8 cellular contexts compared by ENCODE assay signal in the genomic region with DNA sequence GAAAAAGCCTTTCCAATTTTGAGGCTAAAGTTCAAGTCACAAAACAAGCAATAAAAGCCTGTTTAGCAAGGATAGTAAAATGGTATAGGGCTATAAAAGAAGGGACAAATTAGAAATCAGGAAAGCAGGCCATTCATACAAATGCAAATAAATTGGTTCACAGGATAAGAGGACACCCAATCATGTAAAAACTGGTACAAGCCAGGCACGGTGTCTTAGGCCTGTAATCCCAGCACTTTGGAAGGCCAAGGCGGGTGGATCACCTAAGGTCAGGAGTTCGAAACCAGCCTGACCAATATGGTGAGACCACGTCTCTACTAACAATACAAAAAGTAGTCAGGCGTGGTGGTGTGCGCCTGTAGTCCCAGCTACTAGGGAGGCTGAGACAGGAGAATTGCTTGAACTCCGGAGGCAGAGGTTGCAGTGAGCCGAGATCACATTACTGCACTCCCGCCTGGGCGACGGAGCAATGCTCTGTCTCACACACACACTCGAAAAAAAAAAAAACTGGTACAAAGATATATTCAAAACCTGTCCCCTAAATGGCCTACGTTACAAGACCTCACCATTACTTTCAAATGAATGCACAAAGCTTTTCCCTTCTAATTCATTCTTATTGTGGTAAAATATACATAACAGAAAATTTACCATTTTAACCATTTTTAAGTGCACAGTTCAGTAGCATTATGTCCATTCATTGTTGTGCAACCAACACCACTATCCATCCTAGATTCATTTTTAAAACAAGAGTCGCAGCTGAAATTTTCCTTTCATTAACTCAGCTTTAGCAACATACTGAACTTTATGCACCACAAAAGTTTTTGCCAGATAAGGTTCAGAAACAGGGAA. TPM values are rescaled to one million over a fixed set of nuclear protein-coding genes. Genes with fewer than 3 reads are reported as not detected.
DNase-seq lines count a peak whose midpoint lies in the region; ATAC-seq and TF ChIP-seq lines count a peak whose summit lies in the region.

No MANE protein-coding gene starts in this region.

- DNase-seq in activated T-cell treated with anti-CD3 and anti-CD28 coated beads, Interleukin-2, amount 50 U/mL, for 72 hours: no peak
- DNase-seq in activated T-cell treated with anti-CD3 and anti-CD28 coated beads, Interleukin-2, amount 50 U/mL, for 48 hours: no peak
- DNase-seq in astrocyte of the cerebellum (ENCODE audit: low read depth): no peak
- DNase-seq in lower leg skin (ENCODE audit: low spot score in 2 of 2): no peak
- no peak for DNase-seq in tibial nerve (ENCODE audit: low spot score in 2 of 2)
- no peak for DNase-seq in GM19238 (ENCODE audit: insufficient read length, low spot score)

- H3K9me3 Mint-ChIP-seq in activated T-cell treated with anti-CD3 and anti-CD28 coated beads, Interleukin-2, amount 50 U/mL, for 72 hours: no peaks in the 10 kb centered on the region

- no peaks in the 10 kb centered on the region for H3K27me3 Mint-ChIP-seq in activated T-cell treated with anti-CD3 and anti-CD28 coated beads, Interleukin-2, amount 50 U/mL, for 72 hours (ENCODE audit: low read depth)

- no peak for TF ChIP-seq POLR2A in lower leg skin (IDR thresholded peaks at IDR 0.05)
- TF ChIP-seq POLR2A in tibial nerve (IDR thresholded peaks at IDR 0.05): no peak

- peak overlapping the region; percentile 90 for H3K27ac Mint-ChIP-seq in activated T-cell treated with anti-CD3 and anti-CD28 coated beads, Interleukin-2, amount 50 U/mL, for 72 hours

- H3K27me3 ChIP-seq in tibial nerve: no peaks in the 10 kb centered on the region

- peaks cover 5 to 10% of the 10 kb centered on the region in 2 donors for H3K36me3 Mint-ChIP-seq in activated T-cell treated with anti-CD3 and anti-CD28 coated beads, Interleukin-2, amount 50 U/mL, for 72 hours (ENCODE audit: insufficient read depth in 2 of 2)

- peaks cover 28% of the 10 kb centered on the region for H3K4me1 Mint-ChIP-seq in activated T-cell treated with anti-CD3 and anti-CD28 coated beads, Interleukin-2, amount 50 U/mL, for 72 hours (ENCODE audit: low read depth)

- intact Hi-C loops in lower leg skin (cut with DNase I; ENCODE audit: low total_unique reads): no loop called here

- TF ChIP-seq EP300 in tibial nerve (IDR thresholded peaks at IDR 0.05): no peak

- H3K36me3 ChIP-seq in tibial nerve: no peaks in the 10 kb centered on the region

- H3K4me3 Mint-ChIP-seq in activated T-cell treated with anti-CD3 and anti-CD28 coated beads, Interleukin-2, amount 50 U/mL, for 72 hours: peak overlapping the region; percentile 93 to 98

- 87 to 88% methylated on average over 14 of the region's 14 CpGs for WGBS in lower leg skin, 2 donors
- 81 to 84% methylated on average over 14 of the region's 14 CpGs for WGBS in tibial nerve, 2 donors

- H3K4me1 ChIP-seq in tibial nerve: peaks cover 0 to 28% (median 8%) of the 10 kb centered on the region in 4 donors

- H3K27ac ChIP-seq in tibial nerve: peak overlapping the region; percentile 66 to 94 (median 90)

- no peaks in the 10 kb centered on the region for H3K9me3 ChIP-seq in tibial nerve

- in situ Hi-C loops in astrocyte of the cerebellum (cut with HindIII; ENCODE audit: low sequenced_read_pairs): no loop called here

- TF ChIP-seq CTCF in astrocyte of the cerebellum (IDR thresholded peaks at IDR 0.05; ENCODE audit: low read depth, low read length, missing control alignments): no peak
- TF ChIP-seq CTCF in lower leg skin (IDR thresholded peaks at IDR 0.05): no peak
- TF ChIP-seq CTCF in tibial nerve (IDR thresholded peaks at IDR 0.05): no peak

- peak overlapping the region; percentile 82 for H3K4me3 ChIP-seq in astrocyte of the cerebellum (ENCODE audit: low read depth, low read length)
- peak overlapping the region; percentile 80 for H3K4me3 ChIP-seq in lower leg skin (ENCODE audit: low read depth, poor library complexity, severe bottlenecking)
- H3K4me3 ChIP-seq in tibial nerve: peak overlapping the region; percentile 78 to 94 (median 86)

- ATAC-seq in activated T-cell treated with anti-CD3 and anti-CD28 coated beads, Interleukin-2, amount 50 U/mL, for 72 hours (replicated peaks in 1 of 2): no peak
- no peak for ATAC-seq in HG02884 (IDR thresholded peaks at IDR 0.05; ENCODE audit: unreplicated experiment)
- no peak for ATAC-seq in HG03108 (IDR thresholded peaks at IDR 0.05; ENCODE audit: unreplicated experiment)

RNA-seq across cellular contexts. Expression of a gene that starts 1.1 kb away (rescaled TPM):
- 10 to 100 TPM; 11.4 to 12.6 TPM for total RNA-seq in activated T-cell treated with anti-CD3 and anti-CD28 coated beads, Interleukin-2, amount 50 U/mL, for 72 hours
- 100 to 1,000 TPM in 1 of 4 donors, 10 to 100 TPM in 3; 77.1 to 105 (median 80.5) TPM for total RNA-seq in lower leg skin
- 10 to 100 TPM; 23.7 to 30.8 (median 27.3) TPM for total RNA-seq in tibial nerve
